In genomic region chr2:23531280-23531679, GRCh38 we compare ENCODE assay signal across 16 cellular contexts.
A peak's percentile ranks its signal among the peaks of the same experiment; 100 is the strongest.
DNase-seq lines count a peak whose midpoint lies in the region; ATAC-seq and TF ChIP-seq lines count a peak whose summit lies in the region.
"Had no signal": no experiment of that assay in that cellular context is flagged by ENCODE, and none has a peak within 500 bp of the region (broad histone marks: within the 10 kb centered on the region; RNA-seq: fewer than 3 reads in every experiment).

No MANE protein-coding gene starts in this region.

- H3K4me3 ChIP-seq in BLaER1 treated with 17β-estradiol and CSF1 and Interleukin-3, amounts not matched to agents 10 nM and 100 nM: no peak overlapping the region
- H3K4me3 ChIP-seq in esophagus (ENCODE audit: low read depth in 1 of 2, low read length in 2 of 2) (no peak overlapping the region), stomach smooth muscle (ENCODE audit: low read length in 2 of 2) (no peak overlapping the region), esophagus muscularis mucosa (no peak overlapping the region)

- H3K9ac ChIP-seq in BLaER1 treated with 17β-estradiol and CSF1 and Interleukin-3, amounts not matched to agents 10 nM and 100 nM: no peak overlapping the region
- H3K9ac ChIP-seq in stomach smooth muscle (ENCODE audit: low read length in 2 of 2): no peak overlapping the region

- peak overlapping the region; percentile 38 for H3K4me3 Mint-ChIP-seq in CD4-positive, alpha-beta T cell
- H3K4me3 Mint-ChIP-seq in activated T-cell treated with anti-CD3 and anti-CD28 coated beads, Interleukin-2, amount 50 U/mL, for 72 hours: no peak overlapping the region

- no peaks in the 10 kb centered on the region for H3K9me3 Mint-ChIP-seq in CD4-positive, alpha-beta T cell
- H3K9me3 Mint-ChIP-seq in activated T-cell treated with anti-CD3 and anti-CD28 coated beads, Interleukin-2, amount 50 U/mL, for 72 hours: no peaks in the 10 kb centered on the region

- intact Hi-C loops in CD4-positive, alpha-beta T cell (cut with DNase I, micrococcal nuclease): no loop called here
- intact Hi-C loops in esophagus muscularis mucosa (cut with DNase I): no loop called here

- H3K9me3 ChIP-seq in BLaER1 treated with 17β-estradiol and CSF1 and Interleukin-3, amounts not matched to agents 10 nM and 100 nM (replicated peaks in 1 of 11): no peaks in the 10 kb centered on the region
- no peaks in the 10 kb centered on the region for H3K9me3 ChIP-seq in CD4-positive, alpha-beta T cell (ENCODE audit: control insufficient read depth, low read length)
- H3K9me3 ChIP-seq in esophagus (ENCODE audit: control insufficient read depth in 2 of 2, insufficient read depth in 1 of 2, low read depth in 1 of 2, low read length in 1 of 2) (no peaks in the 10 kb centered on the region), stomach smooth muscle (ENCODE audit: control insufficient read depth in 2 of 2, low read length in 2 of 2) (no peaks in the 10 kb centered on the region), esophagus muscularis mucosa (no peaks in the 10 kb centered on the region)
- H3K9me3 ChIP-seq: Caco-2 had no signal

- H3K4me2 ChIP-seq in BLaER1 treated with 17β-estradiol and CSF1 and Interleukin-3, amounts not matched to agents 10 nM and 100 nM: peak overlapping the region in 9 of 11 experiments; percentile 74 to 89 (median 85); a peak in 16 of 22 replicates

- no peaks in the 10 kb centered on the region for H3K36me3 Mint-ChIP-seq in CD4-positive, alpha-beta T cell (ENCODE audit: low read depth)
- H3K36me3 Mint-ChIP-seq in activated T-cell treated with anti-CD3 and anti-CD28 coated beads, Interleukin-2, amount 50 U/mL, for 72 hours (ENCODE audit: insufficient read depth in 2 of 2): no peaks in the 10 kb centered on the region

- TF ChIP-seq CTCF in CD4-positive, alpha-beta T cell (IDR thresholded peaks at IDR 0.05): no peak
- no peak for TF ChIP-seq CTCF in esophagus muscularis mucosa (IDR thresholded peaks at IDR 0.05)

- no peak overlapping the region for H3K27ac ChIP-seq in BLaER1 treated with 17β-estradiol and CSF1 and Interleukin-3, amounts not matched to agents 10 nM and 100 nM
- no peak overlapping the region for H3K27ac ChIP-seq in CD4-positive, alpha-beta T cell (ENCODE audit: low read depth, low read length)
- H3K27ac ChIP-seq in esophagus (ENCODE audit: low read depth in 2 of 2, low read length in 1 of 2) (peak overlapping the region; percentile 25 to 37), stomach smooth muscle (ENCODE audit: low read length) (peak overlapping the region; percentile 84), esophagus muscularis mucosa (replicated peaks in 1 of 4) (no peak overlapping the region)

- H3K36me3 ChIP-seq in BLaER1 treated with 17β-estradiol and CSF1 and Interleukin-3, amounts not matched to agents 10 nM and 100 nM: no peaks in the 10 kb centered on the region
- H3K36me3 ChIP-seq in esophagus (ENCODE audit: control insufficient read depth in 2 of 2, insufficient read depth in 2 of 2, low read length in 1 of 2): no peaks in the 10 kb centered on the region
- no peaks in the 10 kb centered on the region for H3K36me3 ChIP-seq in stomach smooth muscle (ENCODE audit: control insufficient read depth in 2 of 2, insufficient read depth in 2 of 2, low read length in 2 of 2)
- no peaks in the 10 kb centered on the region for H3K36me3 ChIP-seq in esophagus muscularis mucosa

- CTCF ChIA-PET in CD4-positive, alpha-beta T cell (lab: Charles Lee): interaction anchor here (1.2 kb wide), 1 partner anchor 12 kb away, joined by 4 read pairs; no protein-coding TSS in a partner anchor

- H3K4me1 Mint-ChIP-seq in CD4-positive, alpha-beta T cell (ENCODE audit: low read depth): peaks cover 43% of the 10 kb centered on the region
- H3K4me1 Mint-ChIP-seq in activated T-cell treated with anti-CD3 and anti-CD28 coated beads, Interleukin-2, amount 50 U/mL, for 72 hours (ENCODE audit: low read depth): peaks cover 47% of the 10 kb centered on the region

- H3K27me3 Mint-ChIP-seq in CD4-positive, alpha-beta T cell: no peaks in the 10 kb centered on the region
- no peaks in the 10 kb centered on the region for H3K27me3 Mint-ChIP-seq in activated T-cell treated with anti-CD3 and anti-CD28 coated beads, Interleukin-2, amount 50 U/mL, for 72 hours (ENCODE audit: low read depth)
- H3K27me3 Mint-ChIP-seq: B cell had no signal

- TF ChIP-seq EP300 in esophagus muscularis mucosa (IDR thresholded peaks at IDR 0.05): no peak

- 90 to 91% methylated on average over 11 of the region's 11 CpGs for WGBS in esophagus, 2 donors
- 94% methylated on average over 8 of the region's 11 CpGs for WGBS in esophagus muscularis mucosa

- no peak for DNase-seq in CD4-positive, alpha-beta T cell
- DNase-seq in activated T-cell treated with anti-CD3 and anti-CD28 coated beads, Interleukin-2, amount 50 U/mL, for 72 hours: no peak
- no peak for DNase-seq in esophagus muscularis mucosa (ENCODE audit: extremely low spot score)
- DNase-seq in amniotic stem cell (lab: John Stamatoyannopoulos, UW): no peak
- DNase-seq: DMS153, KBM-7, MV-4-11, NCI-H1417, NCI-H1930, NCI-H526 treated with DMSO at 0.1 percent for 48 hours, SHP77 had no signal

- peaks cover 0 to 23% (median 0%) of the 10 kb centered on the region in 11 experiments; a peak in 5 of 22 replicates for H3K27me3 ChIP-seq in BLaER1 treated with 17β-estradiol and CSF1 and Interleukin-3, amounts not matched to agents 10 nM and 100 nM
- no peaks in the 10 kb centered on the region for H3K27me3 ChIP-seq in CD4-positive, alpha-beta T cell (ENCODE audit: control insufficient read depth, insufficient read depth, low read length)
- no peaks in the 10 kb centered on the region for H3K27me3 ChIP-seq in esophagus (ENCODE audit: control insufficient read depth in 1 of 2, insufficient read depth in 2 of 2, low read length in 2 of 2)
- no peaks in the 10 kb centered on the region for H3K27me3 ChIP-seq in stomach smooth muscle (ENCODE audit: control insufficient read depth in 1 of 2, insufficient read depth in 2 of 2, low read length in 2 of 2)
- H3K27me3 ChIP-seq in esophagus muscularis mucosa: no peaks in the 10 kb centered on the region

- H3K4me1 ChIP-seq in BLaER1 treated with 17β-estradiol and CSF1 and Interleukin-3, amounts not matched to agents 10 nM and 100 nM: peaks cover 18 to 49% (median 38%) of the 10 kb centered on the region in 10 experiments
- H3K4me1 ChIP-seq in esophagus (ENCODE audit: control insufficient read depth in 2 of 2, insufficient read depth in 2 of 2, low read length in 1 of 2) (peaks cover 4 to 13% of the 10 kb centered on the region in 2 donors), stomach smooth muscle (ENCODE audit: control insufficient read depth, insufficient read depth, low read length) (peaks cover 33% of the 10 kb centered on the region), esophagus muscularis mucosa (peaks cover 0 to 73% (median 30%) of the 10 kb centered on the region in 4 donors)

- POLR2A ChIA-PET in CD4-positive, alpha-beta T cell (lab: Charles Lee): no interaction called here

- TF ChIP-seq POLR2A in esophagus muscularis mucosa (IDR thresholded peaks at IDR 0.05; ENCODE audit: low read depth): no peak

- no peaks in the 10 kb centered on the region for H4K20me1 ChIP-seq in BLaER1 treated with 17β-estradiol and CSF1 and Interleukin-3, amounts not matched to agents 10 nM and 100 nM

- peak overlapping the region; percentile 94 for H3K27ac Mint-ChIP-seq in CD4-positive, alpha-beta T cell
- H3K27ac Mint-ChIP-seq in activated T-cell treated with anti-CD3 and anti-CD28 coated beads, Interleukin-2, amount 50 U/mL, for 72 hours: no peak overlapping the region
- H3K27ac Mint-ChIP-seq: B cell had no signal

- ATAC-seq in CD4-positive, alpha-beta T cell (ENCODE audit: poor library complexity): no peak
- no peak for ATAC-seq in activated T-cell treated with anti-CD3 and anti-CD28 coated beads, Interleukin-2, amount 50 U/mL, for 72 hours (replicated peaks in 1 of 2)

Comparison
In these comparisons a context has a peak if more than half of its experiments do, and no peak if none do; other contexts are left out.
1. H3K27ac ChIP-seq: peak in esophagus (2 of 2) and stomach smooth muscle (single experiment); none in BLaER1 treated with 17β-estradiol and CSF1 and Interleukin-3, amounts not matched to agents 10 nM and 100 nM (0 of 11), CD4-positive, alpha-beta T cell (single experiment) and esophagus muscularis mucosa (0 of 4).